12 cellular contexts compared by ENCODE assay signal in genomic region chr2:62307469-62308389, GRCh38.
A peak's percentile ranks its signal among the peaks of the same experiment; 100 is the strongest.
DNase-seq lines count a peak whose midpoint lies in the region; ATAC-seq and TF ChIP-seq lines count a peak whose summit lies in the region.
"Had no signal": no experiment of that assay in that cellular context is flagged by ENCODE, and none has a peak within 500 bp of the region (broad histone marks: within the 10 kb centered on the region; RNA-seq: fewer than 3 reads in every experiment).

No MANE protein-coding gene starts in this region.

- no peaks in the 10 kb centered on the region for H3K9me3 ChIP-seq in Peyer's patch
- no peaks in the 10 kb centered on the region for H3K9me3 ChIP-seq in hepatocyte (ENCODE audit: low read depth)
- H3K9me3 ChIP-seq: A549, testis had no signal

- H4K20me1 ChIP-seq in hepatocyte (ENCODE audit: insufficient read depth, poor library complexity, severe bottlenecking): no peaks in the 10 kb centered on the region

- peak; percentile 28 for DNase-seq in NCI-H510A treated with DMSO at 0.1 percent for 48 hours (lab: John Stamatoyannopoulos, UW)
- DNase-seq in NCI-H510A (lab: John Stamatoyannopoulos, UW): no peak
- peak in 2 of 3 donors; percentile 54 to 65 for DNase-seq in Peyer's patch
- no peak for DNase-seq in hepatocyte (ENCODE audit: low spot score)
- no peak for DNase-seq in stimulated activated effector memory CD8-positive, alpha-beta T cell treated with anti-CD3 and anti-CD28 coated beads, Interleukin-12 subunit alpha, Interleukin-12 subunit beta, amount 100 ng/mL, for 72 hours (ENCODE audit: low spot score in 2 of 2)
- DNase-seq in OCI-M1 (lab: John Stamatoyannopoulos, UW): no peak
- no peak for DNase-seq in NCI-H1930 (lab: John Stamatoyannopoulos, UW)
- DNase-seq: Kasumi-1, testis had no signal

- H3K4me1 ChIP-seq in Peyer's patch (peaks cover 0 to 40% (median 8%) of the 10 kb centered on the region in 4 donors), hepatocyte (ENCODE audit: insufficient read depth) (peaks cover 26% of the 10 kb centered on the region)

- H3K27me3 ChIP-seq in Peyer's patch (no peaks in the 10 kb centered on the region), hepatocyte (no peaks in the 10 kb centered on the region)
- H3K27me3 ChIP-seq: testis had no signal

- WGBS in hepatocyte (ENCODE audit: low lambda C conversion rate, missing lambda C conversion rate): 69% methylated on average over 15 of the region's 15 CpGs

- no peak overlapping the region for H2AFZ ChIP-seq in hepatocyte

- H3K27ac ChIP-seq in Peyer's patch (peak overlapping the region in 3 of 4 donors; percentile 41 to 53 (median 44)), hepatocyte (peak overlapping the region; percentile 11)
- H3K27ac ChIP-seq: testis had no signal

- TF ChIP-seq CTCF in Peyer's patch (IDR thresholded peaks at IDR 0.05): no peak
- no peak for TF ChIP-seq CTCF in hepatocyte (IDR thresholded peaks at IDR 0.05; ENCODE audit: poor library complexity)

- H3K9me2 ChIP-seq in hepatocyte (replicated peaks; ENCODE audit: insufficient read depth): no peaks in the 10 kb centered on the region

- no peak for ATAC-seq in stimulated activated effector memory CD8-positive, alpha-beta T cell treated with anti-CD3 and anti-CD28 coated beads, Interleukin-12 subunit alpha, Interleukin-12 subunit beta, amount 100 ng/mL, for 72 hours
- ATAC-seq in HG03442 (IDR thresholded peaks at IDR 0.05; ENCODE audit: unreplicated experiment): no peak
- ATAC-seq: left lobe of liver had no signal

- H3K36me3 Mint-ChIP-seq in stimulated activated effector memory CD8-positive, alpha-beta T cell treated with anti-CD3 and anti-CD28 coated beads, Interleukin-12 subunit alpha, Interleukin-12 subunit beta, amount 100 ng/mL, for 72 hours: peaks cover 21% of the 10 kb centered on the region

- H3K4me3 Mint-ChIP-seq in stimulated activated effector memory CD8-positive, alpha-beta T cell treated with anti-CD3 and anti-CD28 coated beads, Interleukin-12 subunit alpha, Interleukin-12 subunit beta, amount 100 ng/mL, for 72 hours: peak overlapping the region; percentile 70

- H3K79me2 ChIP-seq in hepatocyte: no peaks in the 10 kb centered on the region

- H3K4me1 Mint-ChIP-seq in stimulated activated effector memory CD8-positive, alpha-beta T cell treated with anti-CD3 and anti-CD28 coated beads, Interleukin-12 subunit alpha, Interleukin-12 subunit beta, amount 100 ng/mL, for 72 hours: peaks cover 78% of the 10 kb centered on the region

- H3K4me3 ChIP-seq in Peyer's patch (no peak overlapping the region), hepatocyte (no peak overlapping the region)
- H3K4me3 ChIP-seq: A549, testis had no signal

- H3K36me3 ChIP-seq in Peyer's patch (no peaks in the 10 kb centered on the region), hepatocyte (replicated peaks; ENCODE audit: insufficient read depth, low read depth) (no peaks in the 10 kb centered on the region)

- no peaks in the 10 kb centered on the region for H3K9me3 Mint-ChIP-seq in stimulated activated effector memory CD8-positive, alpha-beta T cell treated with anti-CD3 and anti-CD28 coated beads, Interleukin-12 subunit alpha, Interleukin-12 subunit beta, amount 100 ng/mL, for 72 hours

- TF ChIP-seq POLR2A in Peyer's patch (IDR thresholded peaks at IDR 0.05): no peak

- no peak overlapping the region for H3K4me2 ChIP-seq in hepatocyte

- peak overlapping the region; percentile 97 for H3K27ac Mint-ChIP-seq in stimulated activated effector memory CD8-positive, alpha-beta T cell treated with anti-CD3 and anti-CD28 coated beads, Interleukin-12 subunit alpha, Interleukin-12 subunit beta, amount 100 ng/mL, for 72 hours

Comparison
In these comparisons a context has a peak if more than half of its experiments do, and no peak if none do; other contexts are left out.
1. DNase-seq: peak in NCI-H510A treated with DMSO at 0.1 percent for 48 hours (single experiment) and Peyer's patch (2 of 3); none in NCI-H510A (single experiment), hepatocyte (single experiment), stimulated activated effector memory CD8-positive, alpha-beta T cell treated with anti-CD3 and anti-CD28 coated beads, Interleukin-12 subunit alpha, Interleukin-12 subunit beta, amount 100 ng/mL, for 72 hours (0 of 2), OCI-M1 (single experiment) and NCI-H1930 (0 of 2).